In genomic region chr2:183780072-183780471, GRCh38 we compare ENCODE assay signal across 35 cellular contexts.
"Had no signal": no experiment of that assay in that cellular context is flagged by ENCODE, and none has a peak within 500 bp of the region (broad histone marks: within the 10 kb centered on the region; RNA-seq: fewer than 3 reads in every experiment).

No MANE protein-coding gene starts in this region.

- H3K9me3 ChIP-seq: MG63 had no signal

- H3K36me3 ChIP-seq: MG63 had no signal

- H3K27me3 ChIP-seq: MG63 had no signal

- H3K27ac ChIP-seq: KMS-11 had no signal

- H3K9ac ChIP-seq: KMS-11 had no signal

- H3K4me2 ChIP-seq: KMS-11 had no signal

- DNase-seq: Karpas-422, Kasumi-1, KBM-7, KG1, MG63, MM.1S, MV-4-11, NCI-H1048, NCI-H1092, NCI-H1092 treated with DMSO at 0.1 percent for 48 hours, NCI-H1105, NCI-H1105 treated with DMSO at 0.1 percent for 48 hours, NCI-H1417, NCI-H1417 treated with DMSO at 0.1 percent for 48 hours, NCI-H1436, NCI-H1436 treated with DMSO at 0.1 percent for 48 hours, NCI-H146, NCI-H1694, NCI-H1694 treated with DMSO at 0.1 percent for 48 hours, NCI-H187, NCI-H187 treated with DMSO at 0.1 percent for 48 hours, NCI-H1930, NCI-H2029, NCI-H2029 treated with DMSO at 0.1 percent for 48 hours, NCI-H2081, NCI-H2081 treated with DMSO at 0.1 percent for 48 hours, NCI-H2107, NCI-H2171, NCI-H2171 treated with DMSO at 0.1 percent for 48 hours, NCI-H2227 treated with DMSO at 0.1 percent for 48 hours, NCI-H345, NCI-H446, NCI-H446 treated with DMSO at 0.1 percent for 48 hours, NCI-H510A had no signal

- H3K4me3 ChIP-seq: MG63 had no signal
